8 cellular contexts compared by ENCODE assay signal in the genomic region with DNA sequence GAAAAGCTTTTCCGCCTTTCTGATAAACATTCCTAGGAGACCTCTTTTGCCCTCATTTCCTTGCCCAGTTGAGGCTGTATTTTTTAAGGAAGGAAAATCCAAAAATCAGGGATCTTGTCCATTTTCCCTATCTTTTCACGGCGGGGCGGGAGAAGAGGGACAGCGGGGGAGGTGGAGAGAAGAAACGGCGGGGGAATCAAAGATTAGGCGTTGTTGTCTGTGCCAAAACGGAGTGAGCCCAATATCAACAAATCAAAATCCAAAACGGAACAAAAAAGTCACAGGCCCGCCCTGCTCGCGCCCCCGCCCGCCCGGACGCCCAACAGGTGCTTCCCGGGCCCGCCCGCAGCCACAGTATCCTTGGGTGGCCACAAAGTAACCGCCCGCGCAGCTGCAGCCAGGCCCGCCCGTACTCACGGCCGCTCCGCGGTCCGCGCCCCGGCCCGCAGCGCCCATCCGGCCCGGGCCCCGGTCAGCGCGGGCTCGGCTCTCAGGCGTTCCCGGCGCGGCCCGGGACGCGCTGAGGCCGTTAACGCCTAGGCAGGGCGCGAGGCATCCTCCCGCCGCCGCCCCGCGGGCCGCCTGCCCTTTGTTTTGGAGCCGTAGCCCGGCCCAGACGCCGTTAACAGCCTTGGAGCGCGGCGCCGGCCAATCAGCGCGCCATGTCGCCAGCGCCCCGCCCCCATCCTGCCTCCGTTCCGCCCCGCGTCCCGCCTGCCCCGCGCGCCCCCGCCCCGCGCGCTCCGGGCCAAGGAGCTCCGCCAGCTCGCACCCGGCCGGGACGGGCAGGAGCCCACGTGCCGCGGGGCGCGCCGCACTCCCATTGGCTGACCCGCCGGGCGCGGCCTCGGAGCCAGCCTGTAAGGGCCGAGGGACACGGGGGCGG. TPM values are rescaled to one million over a fixed set of nuclear protein-coding genes. Genes with fewer than 3 reads are reported as not detected.
DNase-seq lines count a peak whose midpoint lies in the region; ATAC-seq and TF ChIP-seq lines count a peak whose summit lies in the region.

A gene with protein sequence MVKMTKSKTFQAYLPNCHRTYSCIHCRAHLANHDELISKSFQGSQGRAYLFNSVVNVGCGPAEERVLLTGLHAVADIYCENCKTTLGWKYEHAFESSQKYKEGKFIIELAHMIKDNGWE (minus strand): TSS at position 597 of the 886 bp plus-strand sequence. CDS start 25,050 bp downstream, outside the sequence.

- H3K27me3 ChIP-seq in NT2/D1 (ENCODE audit: insufficient read depth, insufficient read length) = peaks cover 43% of the 10 kb centered on the region
- peaks cover 12% of the 10 kb centered on the region for H3K27me3 ChIP-seq in endodermal cell (ENCODE audit: control insufficient read depth, insufficient read depth, low read length, poor library complexity, severe bottlenecking)

- peak within 1 kb of the TSS; percentile 72 for H3K4me3 Mint-ChIP-seq in endodermal cell

- DNase-seq in COLO829 (ENCODE audit: low spot score) (peak; percentile 92), HT1080 (ENCODE audit: low read depth) (peak; percentile 75), NT2/D1 (ENCODE audit: low read depth, low spot score) (peak; percentile 88), endodermal cell (peak; percentile 99), mesenteric fat pad (ENCODE audit: low spot score) (peak; percentile 99)
- peak; percentile 78 for DNase-seq in activated CD8-positive, alpha-beta memory T cell treated with anti-CD3 and anti-CD28 coated beads, Interleukin-2, amount 50 U/mL, for 24 hours (ENCODE audit: extremely low read depth)
- DNase-seq in stimulated activated CD8-positive, alpha-beta memory T cell treated with anti-CD3 and anti-CD28 coated beads, Interleukin-12 subunit alpha, Interleukin-12 subunit beta, amount 100 ng/mL, for 4 hours (ENCODE audit: low read depth) = peak; percentile 96

- peak within 1 kb of the TSS; percentile 95 for H3K27ac ChIP-seq in endodermal cell (ENCODE audit: low read depth, low read length)

- H3K36me3 ChIP-seq in NT2/D1 (ENCODE audit: insufficient read depth, insufficient read length, low read length) (no peaks in the 10 kb centered on the region), endodermal cell (ENCODE audit: control insufficient read depth, insufficient read depth, low read length) (no peaks in the 10 kb centered on the region)

- H3K4me1 ChIP-seq in NT2/D1 (ENCODE audit: insufficient read depth, insufficient read length) (peaks cover 3% of the 10 kb centered on the region), endodermal cell (ENCODE audit: control insufficient read depth, insufficient read depth, low read length) (no peaks in the 10 kb centered on the region)

- H3K9me3 Mint-ChIP-seq in endodermal cell = no peaks in the 10 kb centered on the region

- peak within 1 kb of the TSS; percentile 72 for H3K9ac ChIP-seq in NT2/D1 (ENCODE audit: insufficient read length, low read depth)
- peak within 1 kb of the TSS; percentile 59 for H3K9ac ChIP-seq in endodermal cell (ENCODE audit: extremely low read depth, low read length, poor library complexity, severe bottlenecking)

- ATAC-seq in GM21360 (IDR thresholded peaks at IDR 0.05; ENCODE audit: unreplicated experiment) = peak; percentile 81

- no peak for TF ChIP-seq CTCF in endodermal cell (conservative IDR thresholded peaks at IDR 0.05)

- peak within 1 kb of the TSS; percentile 92 for H3K27ac Mint-ChIP-seq in endodermal cell

- H3K4me1 Mint-ChIP-seq in endodermal cell = peaks cover 4% of the 10 kb centered on the region

- peaks cover 34% of the 10 kb centered on the region for H3K27me3 Mint-ChIP-seq in endodermal cell (ENCODE audit: insufficient read depth)

- H3K9me3 ChIP-seq in NT2/D1 (ENCODE audit: insufficient read depth, low read length) (no peaks in the 10 kb centered on the region), endodermal cell (ENCODE audit: control insufficient read depth, low read length) (no peaks in the 10 kb centered on the region)

- peak within 1 kb of the TSS; percentile 43 for H3K4me3 ChIP-seq in NT2/D1 (ENCODE audit: insufficient read length, low read depth)
- H3K4me3 ChIP-seq in endodermal cell (ENCODE audit: low read length) = peak within 1 kb of the TSS; percentile 86

- WGBS in endodermal cell (ENCODE audit: insufficient coverage in 1 of 2, insufficient read length in 1 of 2), 2 experiments = 0% methylated on average over 30 to 98 of the region's 102 CpGs

- no peaks in the 10 kb centered on the region for H3K36me3 Mint-ChIP-seq in endodermal cell (ENCODE audit: low read depth)

RNA-seq across cellular contexts. Expression of the gene that starts here (rescaled TPM):
- total RNA-seq in HT1080 (2014; rRNA removed; shearing (Covaris generic)) = 0.17 and 0.21 TPM in 2 replicates
- 0.40 and 0.69 TPM in 2 replicates for polyA plus RNA-seq in HT1080 (2015; cell fraction: cytosol; rRNA removed)
- polyA plus RNA-seq in HT1080 (2015; cell fraction: nucleus; rRNA removed) = 0.68 TPM in 2 replicates
- total RNA-seq in endodermal cell (10 to 100 TPM; 13.4 to 23.4 TPM), mesenteric fat pad (2.2 TPM)
- 27.1 TPM for polyA plus RNA-seq in endodermal cell (2013, experiment 1 of 2)
- 27.2 TPM for polyA plus RNA-seq in endodermal cell (2013, experiment 2 of 2)

Comparison
In these comparisons a context has a peak if more than half of its experiments do, and no peak if none do; other contexts are left out.
1. Peak in every context shown above with its lines: DNase-seq, ATAC-seq, H3K4me3 ChIP-seq and H3K27ac ChIP-seq.
2. Peak in DNase-seq in HT1080; RNA of the gene not detected or under 1 TPM.